In genomic region chr14:56247495-56248087, GRCh38 we compare ENCODE assay signal across 12 cellular contexts.
A peak's percentile ranks its signal among the peaks of the same experiment; 100 is the strongest.
DNase-seq lines count a peak whose midpoint lies in the region; ATAC-seq, FAIRE-seq and TF ChIP-seq lines count a peak whose summit lies in the region.
"Had no signal": no experiment of that assay in that cellular context is flagged by ENCODE, and none has a peak within 500 bp of the region (broad histone marks: within the 10 kb centered on the region; RNA-seq: fewer than 3 reads in every experiment).

No MANE protein-coding gene starts in this region.

- no peaks in the 10 kb centered on the region for H3K27me3 Mint-ChIP-seq in T-helper 17 cell
- H3K27me3 Mint-ChIP-seq: IgD-negative memory B cell had no signal

- no peaks in the 10 kb centered on the region for H3K79me2 ChIP-seq in PC-3 (ENCODE audit: low read length)

- no peaks in the 10 kb centered on the region for H3K9me2 ChIP-seq in PC-3 (replicated peaks; ENCODE audit: low read length)

- intact Hi-C loops in PC-3 (cut with micrococcal nuclease): loop anchor here (1.0 to 10.0 kb wide), 4 partner anchors 93 to 543 kb away; no protein-coding TSS in a partner anchor

- H3K4me2 ChIP-seq in PC-3 (ENCODE audit: low read length): no peak overlapping the region

- no peaks in the 10 kb centered on the region for H4K20me1 ChIP-seq in PC-3 (ENCODE audit: low read length)

- ATAC-seq in PC-3 (peak; percentile 46; the same call in 1 of the 2 replicates), GM21515 (IDR thresholded peaks at IDR 0.05; ENCODE audit: unreplicated experiment) (no peak), T-helper 17 cell (no peak)

- CTCF ChIA-PET in PC-3 (lab: Charles Lee): no interaction called here

- no peaks in the 10 kb centered on the region for H3K36me3 ChIP-seq in PC-3 (ENCODE audit: low read depth, low read length)
- H3K36me3 ChIP-seq in small intestine (ENCODE audit: control insufficient read depth in 2 of 2, insufficient read depth in 2 of 2, low read length in 2 of 2): no peaks in the 10 kb centered on the region

- H3K27ac Mint-ChIP-seq in T-helper 17 cell: no peak overlapping the region

- H3K4me3 ChIP-seq in PC-3 (ENCODE audit: low read length) (no peak overlapping the region), small intestine (ENCODE audit: low read depth in 1 of 2, low read length in 2 of 2) (no peak overlapping the region)

- H3K27ac ChIP-seq in PC-3 (ENCODE audit: low read length) (no peak overlapping the region), small intestine (ENCODE audit: low read depth in 1 of 2, low read length in 1 of 2) (no peak overlapping the region)

- H3K9ac ChIP-seq in PC-3 (ENCODE audit: low read length): no peak overlapping the region

- POLR2A ChIA-PET in PC-3 (lab: Charles Lee; ENCODE audit: unreplicated experiment): interaction anchor here (0.6 kb wide), 1 partner anchor 29 kb away, joined by 4 read pairs; no protein-coding TSS in a partner anchor

- H3K4me1 Mint-ChIP-seq in T-helper 17 cell: no peaks in the 10 kb centered on the region

- H2AFZ ChIP-seq in PC-3 (ENCODE audit: low read length): no peak overlapping the region

- peaks cover 11% of the 10 kb centered on the region for H3K4me1 ChIP-seq in PC-3 (ENCODE audit: insufficient read depth, low read length)
- no peaks in the 10 kb centered on the region for H3K4me1 ChIP-seq in small intestine (ENCODE audit: control insufficient read depth in 2 of 2, insufficient read depth in 1 of 2, low read depth in 1 of 2, low read length in 1 of 2)

- no TSS peak for BruUV-seq in PC-3 (replicated peaks; lab: Mats Ljungman, UMichigan)

- peak; percentile 2 for DNase-seq in SIG-M5 treated with dmso at 0.1 percent for 504 hours (lab: John Stamatoyannopoulos, UW; ENCODE audit: unreplicated experiment)
- no peak for DNase-seq in SIG-M5 (lab: John Stamatoyannopoulos, UW)
- peak; percentile 74 for DNase-seq in PC-3
- peak; percentile 35 for DNase-seq in fibroblast of peridontal ligament (ENCODE audit: extremely low read depth)
- DNase-seq in small intestine: peak; percentile 22
- DNase-seq in T-helper 17 cell: no peak
- no peak for DNase-seq in NCI-H1694 treated with DMSO at 0.1 percent for 48 hours (lab: John Stamatoyannopoulos, UW)
- DNase-seq: activated CD8-positive, alpha-beta memory T cell treated with anti-CD3 and anti-CD28 coated beads, Interleukin-2, amount 50 U/mL, for 48 hours; C1 segment of cervical spinal cord; SHP77 had no signal

- no peak for FAIRE-seq in small intestine (lab: Jason Lieb, UNC)

- peak; percentile 94 for TF ChIP-seq CTCF in PC-3 (conservative IDR thresholded peaks at IDR 0.05; ENCODE audit: low read depth, low read length)

- no peaks in the 10 kb centered on the region for H3K9me3 ChIP-seq in PC-3 (ENCODE audit: low read length)
- no peaks in the 10 kb centered on the region for H3K9me3 ChIP-seq in small intestine (ENCODE audit: control insufficient read depth, low read depth)
- no peaks in the 10 kb centered on the region for H3K9me3 ChIP-seq in T-helper 17 cell (ENCODE audit: control insufficient read depth, low read length, poor library complexity, severe bottlenecking)

- 75 to 83% (median 81%) methylated on average over 4 of the region's 4 CpGs for WGBS in small intestine, 3 donors

- no peaks in the 10 kb centered on the region for H3K36me3 Mint-ChIP-seq in T-helper 17 cell (ENCODE audit: low read depth)

- H3F3A ChIP-seq in PC-3 (ENCODE audit: low read length, unreplicated experiment): no peaks in the 10 kb centered on the region

- H3K4me3 Mint-ChIP-seq in T-helper 17 cell: no peak overlapping the region
- H3K4me3 Mint-ChIP-seq: IgD-negative memory B cell had no signal

- H3K27me3 ChIP-seq in PC-3 (ENCODE audit: low read length): peaks cover 40% of the 10 kb centered on the region
- no peaks in the 10 kb centered on the region for H3K27me3 ChIP-seq in small intestine (ENCODE audit: control insufficient read depth in 2 of 2, insufficient read depth in 2 of 2, low read length in 2 of 2)

Comparison
In these comparisons a context has a peak if more than half of its experiments do, and no peak if none do; other contexts are left out.
1. DNase-seq: peak in SIG-M5 treated with dmso at 0.1 percent for 504 hours (single experiment), PC-3 (single experiment), fibroblast of peridontal ligament (single experiment) and small intestine (single experiment); none in SIG-M5 (single experiment), T-helper 17 cell (0 of 3) and NCI-H1694 treated with DMSO at 0.1 percent for 48 hours (single experiment).